Comparison of ENCODE assay signal across 1 cellular context in the genomic region with DNA sequence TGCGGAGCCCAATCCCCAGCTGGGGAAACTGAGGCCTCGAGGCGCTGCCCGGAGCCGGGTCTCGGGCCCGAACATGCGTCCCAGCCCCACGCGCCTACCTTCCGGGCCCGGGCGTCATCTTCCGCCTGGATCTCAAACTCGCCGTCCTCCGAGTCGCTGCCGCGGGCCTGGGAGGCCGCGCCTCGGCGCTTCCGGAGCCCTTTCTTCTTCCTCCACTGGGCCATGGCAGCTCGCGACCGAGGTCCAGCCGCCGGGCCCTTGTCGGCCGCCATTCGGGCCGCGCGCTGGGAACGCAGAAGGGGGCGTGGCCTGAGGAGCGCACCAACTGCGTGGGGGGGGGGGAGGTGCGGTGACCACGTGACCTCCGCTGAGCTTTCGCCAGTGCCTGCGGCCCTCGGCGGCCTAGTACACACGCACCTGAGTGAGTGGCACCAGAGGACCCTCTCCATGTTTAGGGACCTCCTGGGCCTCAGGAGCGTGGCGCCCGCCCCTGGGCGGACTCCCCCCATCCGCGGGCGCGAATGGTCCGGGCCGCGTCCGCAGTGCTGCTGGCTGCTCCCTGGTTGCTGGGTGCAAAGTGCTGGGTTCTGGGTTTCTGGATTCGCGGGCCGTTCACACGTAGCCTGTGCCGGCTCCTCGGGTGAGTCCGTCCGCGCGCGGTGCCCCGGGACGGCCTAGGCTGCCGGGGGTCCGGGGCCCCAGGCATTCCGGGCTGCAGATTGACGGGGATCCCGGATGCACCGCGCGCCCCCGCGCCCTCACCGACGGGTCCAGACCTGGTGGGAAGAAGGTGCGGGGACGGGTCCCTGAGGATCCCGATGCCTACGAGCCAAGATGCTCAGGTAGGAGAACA.
TF ChIP-seq lines count a peak whose summit lies in the region.

A gene with protein sequence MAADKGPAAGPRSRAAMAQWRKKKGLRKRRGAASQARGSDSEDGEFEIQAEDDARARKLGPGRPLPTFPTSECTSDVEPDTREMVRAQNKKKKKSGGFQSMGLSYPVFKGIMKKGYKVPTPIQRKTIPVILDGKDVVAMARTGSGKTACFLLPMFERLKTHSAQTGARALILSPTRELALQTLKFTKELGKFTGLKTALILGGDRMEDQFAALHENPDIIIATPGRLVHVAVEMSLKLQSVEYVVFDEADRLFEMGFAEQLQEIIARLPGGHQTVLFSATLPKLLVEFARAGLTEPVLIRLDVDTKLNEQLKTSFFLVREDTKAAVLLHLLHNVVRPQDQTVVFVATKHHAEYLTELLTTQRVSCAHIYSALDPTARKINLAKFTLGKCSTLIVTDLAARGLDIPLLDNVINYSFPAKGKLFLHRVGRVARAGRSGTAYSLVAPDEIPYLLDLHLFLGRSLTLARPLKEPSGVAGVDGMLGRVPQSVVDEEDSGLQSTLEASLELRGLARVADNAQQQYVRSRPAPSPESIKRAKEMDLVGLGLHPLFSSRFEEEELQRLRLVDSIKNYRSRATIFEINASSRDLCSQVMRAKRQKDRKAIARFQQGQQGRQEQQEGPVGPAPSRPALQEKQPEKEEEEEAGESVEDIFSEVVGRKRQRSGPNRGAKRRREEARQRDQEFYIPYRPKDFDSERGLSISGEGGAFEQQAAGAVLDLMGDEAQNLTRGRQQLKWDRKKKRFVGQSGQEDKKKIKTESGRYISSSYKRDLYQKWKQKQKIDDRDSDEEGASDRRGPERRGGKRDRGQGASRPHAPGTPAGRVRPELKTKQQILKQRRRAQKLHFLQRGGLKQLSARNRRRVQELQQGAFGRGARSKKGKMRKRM (minus strand): TSS at position 299 of the 853 bp plus-strand sequence. CDS start 27 bp downstream, at position 272.
A gene with protein sequence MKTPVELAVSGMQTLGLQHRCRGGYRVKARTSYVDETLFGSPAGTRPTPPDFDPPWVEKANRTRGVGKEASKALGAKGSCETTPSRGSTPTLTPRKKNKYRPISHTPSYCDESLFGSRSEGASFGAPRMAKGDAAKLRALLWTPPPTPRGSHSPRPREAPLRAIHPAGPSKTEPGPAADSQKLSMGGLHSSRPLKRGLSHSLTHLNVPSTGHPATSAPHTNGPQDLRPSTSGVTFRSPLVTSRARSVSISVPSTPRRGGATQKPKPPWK (plus strand): TSS at position 542 of the 853 bp plus-strand sequence. CDS start 1,026 bp downstream, outside the sequence.

TF ChIP-seq in WTC11, 78 proteins besides CTCF, POLR2A, EP300 and RAD21 (continued from another document and continues in another):
- TF ChIP-seq HMGA2 (CRISPR knock-in tag; IDR thresholded peaks at IDR 0.05) (no peak), NFATC4 (CRISPR knock-in tag; IDR thresholded peaks at IDR 0.05) (no peak), RELA (CRISPR knock-in tag; IDR thresholded peaks at IDR 0.05; ENCODE audit: borderline replicate concordance) (peak; percentile 88; the same call in 1 of the 2 replicates), JUN (CRISPR knock-in tag; IDR thresholded peaks at IDR 0.05) (peak; percentile 77; the same call in 1 of the 2 replicates), ZNF121 (CRISPR knock-in tag; IDR thresholded peaks at IDR 0.05) (no peak), TEAD4 (CRISPR knock-in tag; IDR thresholded peaks at IDR 0.05) (no peak), ZNF219 (CRISPR knock-in tag; IDR thresholded peaks at IDR 0.05; ENCODE audit: borderline replicate concordance) (no peak), MYBL2 (CRISPR knock-in tag; IDR thresholded peaks at IDR 0.05) (no peak), FOXP1 (CRISPR knock-in tag; IDR thresholded peaks at IDR 0.05; ENCODE audit: borderline replicate concordance) (peak; percentile 46), ETV6 (CRISPR knock-in tag; IDR thresholded peaks at IDR 0.05) (peak; percentile 82), NR1H2 (CRISPR knock-in tag; IDR thresholded peaks at IDR 0.05) (no peak), ZBTB21 (CRISPR knock-in tag; IDR thresholded peaks at IDR 0.05; ENCODE audit: borderline replicate concordance) (peak; percentile 81; the same call in 1 of the 2 replicates), JAZF1 (CRISPR knock-in tag; IDR thresholded peaks at IDR 0.05) (no peak), ZNF138 (CRISPR knock-in tag; conservative IDR thresholded peaks at IDR 0.05) (no peak), ZNF671 (CRISPR knock-in tag; IDR thresholded peaks at IDR 0.05) (no peak), EMX1 (CRISPR knock-in tag; IDR thresholded peaks at IDR 0.05) (no peak), SMAD3 (CRISPR knock-in tag; IDR thresholded peaks at IDR 0.05; ENCODE audit: borderline replicate concordance) (peak; percentile 80; the same call in 1 of the 2 replicates), ELF4 (CRISPR knock-in tag; IDR thresholded peaks at IDR 0.05; ENCODE audit: low read depth) (no peak), TEAD1 (CRISPR knock-in tag; IDR thresholded peaks at IDR 0.05) (peak; percentile 86; the same call in 1 of the 2 replicates), SP1 (CRISPR knock-in tag; conservative IDR thresholded peaks at IDR 0.05) (peak; percentile 96), SMAD4 (CRISPR knock-in tag; IDR thresholded peaks at IDR 0.05) (0 out of 2 replicates have a peak, but pooled peaks have one; percentile 75), FOXK1 (CRISPR knock-in tag; IDR thresholded peaks at IDR 0.05) (peak; percentile 51; the same call in 1 of the 2 replicates), ZNF317 (CRISPR knock-in tag; IDR thresholded peaks at IDR 0.05; ENCODE audit: borderline replicate concordance, low read depth) (peak; percentile 49; the same call in 1 of the 2 replicates), NR3C1 (CRISPR knock-in tag; conservative IDR thresholded peaks at IDR 0.05; ENCODE audit: low read depth) (no peak)
- TF ChIP-seq, protein P1, sequence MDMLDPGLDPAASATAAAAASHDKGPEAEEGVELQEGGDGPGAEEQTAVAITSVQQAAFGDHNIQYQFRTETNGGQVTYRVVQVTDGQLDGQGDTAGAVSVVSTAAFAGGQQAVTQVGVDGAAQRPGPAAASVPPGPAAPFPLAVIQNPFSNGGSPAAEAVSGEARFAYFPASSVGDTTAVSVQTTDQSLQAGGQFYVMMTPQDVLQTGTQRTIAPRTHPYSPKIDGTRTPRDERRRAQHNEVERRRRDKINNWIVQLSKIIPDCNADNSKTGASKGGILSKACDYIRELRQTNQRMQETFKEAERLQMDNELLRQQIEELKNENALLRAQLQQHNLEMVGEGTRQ (CRISPR knock-in tag; IDR thresholded peaks at IDR 0.05): peak; percentile 98
- TF ChIP-seq, protein P2, sequence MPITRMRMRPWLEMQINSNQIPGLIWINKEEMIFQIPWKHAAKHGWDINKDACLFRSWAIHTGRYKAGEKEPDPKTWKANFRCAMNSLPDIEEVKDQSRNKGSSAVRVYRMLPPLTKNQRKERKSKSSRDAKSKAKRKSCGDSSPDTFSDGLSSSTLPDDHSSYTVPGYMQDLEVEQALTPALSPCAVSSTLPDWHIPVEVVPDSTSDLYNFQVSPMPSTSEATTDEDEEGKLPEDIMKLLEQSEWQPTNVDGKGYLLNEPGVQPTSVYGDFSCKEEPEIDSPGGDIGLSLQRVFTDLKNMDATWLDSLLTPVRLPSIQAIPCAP (CRISPR knock-in tag; IDR thresholded peaks at IDR 0.05): 0 out of 2 replicates have a peak, but pooled peaks have one; percentile 41
- TF ChIP-seq, protein P3, sequence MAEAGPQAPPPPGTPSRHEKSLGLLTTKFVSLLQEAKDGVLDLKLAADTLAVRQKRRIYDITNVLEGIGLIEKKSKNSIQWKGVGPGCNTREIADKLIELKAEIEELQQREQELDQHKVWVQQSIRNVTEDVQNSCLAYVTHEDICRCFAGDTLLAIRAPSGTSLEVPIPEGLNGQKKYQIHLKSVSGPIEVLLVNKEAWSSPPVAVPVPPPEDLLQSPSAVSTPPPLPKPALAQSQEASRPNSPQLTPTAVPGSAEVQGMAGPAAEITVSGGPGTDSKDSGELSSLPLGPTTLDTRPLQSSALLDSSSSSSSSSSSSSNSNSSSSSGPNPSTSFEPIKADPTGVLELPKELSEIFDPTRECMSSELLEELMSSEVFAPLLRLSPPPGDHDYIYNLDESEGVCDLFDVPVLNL (CRISPR knock-in tag; IDR thresholded peaks at IDR 0.05; ENCODE audit: borderline replicate concordance, low read depth): no peak; the same call in 1 of the 2 replicates
- TF ChIP-seq, protein P4, sequence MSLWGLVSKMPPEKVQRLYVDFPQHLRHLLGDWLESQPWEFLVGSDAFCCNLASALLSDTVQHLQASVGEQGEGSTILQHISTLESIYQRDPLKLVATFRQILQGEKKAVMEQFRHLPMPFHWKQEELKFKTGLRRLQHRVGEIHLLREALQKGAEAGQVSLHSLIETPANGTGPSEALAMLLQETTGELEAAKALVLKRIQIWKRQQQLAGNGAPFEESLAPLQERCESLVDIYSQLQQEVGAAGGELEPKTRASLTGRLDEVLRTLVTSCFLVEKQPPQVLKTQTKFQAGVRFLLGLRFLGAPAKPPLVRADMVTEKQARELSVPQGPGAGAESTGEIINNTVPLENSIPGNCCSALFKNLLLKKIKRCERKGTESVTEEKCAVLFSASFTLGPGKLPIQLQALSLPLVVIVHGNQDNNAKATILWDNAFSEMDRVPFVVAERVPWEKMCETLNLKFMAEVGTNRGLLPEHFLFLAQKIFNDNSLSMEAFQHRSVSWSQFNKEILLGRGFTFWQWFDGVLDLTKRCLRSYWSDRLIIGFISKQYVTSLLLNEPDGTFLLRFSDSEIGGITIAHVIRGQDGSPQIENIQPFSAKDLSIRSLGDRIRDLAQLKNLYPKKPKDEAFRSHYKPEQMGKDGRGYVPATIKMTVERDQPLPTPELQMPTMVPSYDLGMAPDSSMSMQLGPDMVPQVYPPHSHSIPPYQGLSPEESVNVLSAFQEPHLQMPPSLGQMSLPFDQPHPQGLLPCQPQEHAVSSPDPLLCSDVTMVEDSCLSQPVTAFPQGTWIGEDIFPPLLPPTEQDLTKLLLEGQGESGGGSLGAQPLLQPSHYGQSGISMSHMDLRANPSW (CRISPR knock-in tag; conservative IDR thresholded peaks at IDR 0.05; ENCODE audit: low read depth): no peak
- TF ChIP-seq, protein P5, sequence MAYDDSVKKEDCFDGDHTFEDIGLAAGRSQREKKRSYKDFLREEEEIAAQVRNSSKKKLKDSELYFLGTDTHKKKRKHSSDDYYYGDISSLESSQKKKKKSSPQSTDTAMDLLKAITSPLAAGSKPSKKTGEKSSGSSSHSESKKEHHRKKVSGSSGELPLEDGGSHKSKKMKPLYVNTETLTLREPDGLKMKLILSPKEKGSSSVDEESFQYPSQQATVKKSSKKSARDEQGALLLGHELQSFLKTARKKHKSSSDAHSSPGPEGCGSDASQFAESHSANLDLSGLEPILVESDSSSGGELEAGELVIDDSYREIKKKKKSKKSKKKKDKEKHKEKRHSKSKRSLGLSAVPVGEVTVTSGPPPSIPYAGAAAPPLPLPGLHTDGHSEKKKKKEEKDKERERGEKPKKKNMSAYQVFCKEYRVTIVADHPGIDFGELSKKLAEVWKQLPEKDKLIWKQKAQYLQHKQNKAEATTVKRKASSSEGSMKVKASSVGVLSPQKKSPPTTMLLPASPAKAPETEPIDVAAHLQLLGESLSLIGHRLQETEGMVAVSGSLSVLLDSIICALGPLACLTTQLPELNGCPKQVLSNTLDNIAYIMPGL (CRISPR knock-in tag; IDR thresholded peaks at IDR 0.05): peak; percentile 83
- TF ChIP-seq, protein P6, sequence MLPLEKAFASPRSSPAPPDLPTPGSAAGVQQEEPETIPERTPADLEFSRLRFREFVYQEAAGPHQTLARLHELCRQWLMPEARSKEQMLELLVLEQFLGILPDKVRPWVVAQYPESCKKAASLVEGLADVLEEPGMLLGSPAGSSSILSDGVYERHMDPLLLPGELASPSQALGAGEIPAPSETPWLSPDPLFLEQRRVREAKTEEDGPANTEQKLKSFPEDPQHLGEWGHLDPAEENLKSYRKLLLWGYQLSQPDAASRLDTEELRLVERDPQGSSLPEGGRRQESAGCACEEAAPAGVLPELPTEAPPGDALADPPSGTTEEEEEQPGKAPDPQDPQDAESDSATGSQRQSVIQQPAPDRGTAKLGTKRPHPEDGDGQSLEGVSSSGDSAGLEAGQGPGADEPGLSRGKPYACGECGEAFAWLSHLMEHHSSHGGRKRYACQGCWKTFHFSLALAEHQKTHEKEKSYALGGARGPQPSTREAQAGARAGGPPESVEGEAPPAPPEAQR (CRISPR knock-in tag; IDR thresholded peaks at IDR 0.05): no peak
- TF ChIP-seq, protein P7, sequence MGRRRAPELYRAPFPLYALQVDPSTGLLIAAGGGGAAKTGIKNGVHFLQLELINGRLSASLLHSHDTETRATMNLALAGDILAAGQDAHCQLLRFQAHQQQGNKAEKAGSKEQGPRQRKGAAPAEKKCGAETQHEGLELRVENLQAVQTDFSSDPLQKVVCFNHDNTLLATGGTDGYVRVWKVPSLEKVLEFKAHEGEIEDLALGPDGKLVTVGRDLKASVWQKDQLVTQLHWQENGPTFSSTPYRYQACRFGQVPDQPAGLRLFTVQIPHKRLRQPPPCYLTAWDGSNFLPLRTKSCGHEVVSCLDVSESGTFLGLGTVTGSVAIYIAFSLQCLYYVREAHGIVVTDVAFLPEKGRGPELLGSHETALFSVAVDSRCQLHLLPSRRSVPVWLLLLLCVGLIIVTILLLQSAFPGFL (CRISPR knock-in tag; IDR thresholded peaks at IDR 0.05; ENCODE audit: borderline replicate concordance): peak; percentile 72; the same call in 1 of the 2 replicates
- TF ChIP-seq, protein P8, sequence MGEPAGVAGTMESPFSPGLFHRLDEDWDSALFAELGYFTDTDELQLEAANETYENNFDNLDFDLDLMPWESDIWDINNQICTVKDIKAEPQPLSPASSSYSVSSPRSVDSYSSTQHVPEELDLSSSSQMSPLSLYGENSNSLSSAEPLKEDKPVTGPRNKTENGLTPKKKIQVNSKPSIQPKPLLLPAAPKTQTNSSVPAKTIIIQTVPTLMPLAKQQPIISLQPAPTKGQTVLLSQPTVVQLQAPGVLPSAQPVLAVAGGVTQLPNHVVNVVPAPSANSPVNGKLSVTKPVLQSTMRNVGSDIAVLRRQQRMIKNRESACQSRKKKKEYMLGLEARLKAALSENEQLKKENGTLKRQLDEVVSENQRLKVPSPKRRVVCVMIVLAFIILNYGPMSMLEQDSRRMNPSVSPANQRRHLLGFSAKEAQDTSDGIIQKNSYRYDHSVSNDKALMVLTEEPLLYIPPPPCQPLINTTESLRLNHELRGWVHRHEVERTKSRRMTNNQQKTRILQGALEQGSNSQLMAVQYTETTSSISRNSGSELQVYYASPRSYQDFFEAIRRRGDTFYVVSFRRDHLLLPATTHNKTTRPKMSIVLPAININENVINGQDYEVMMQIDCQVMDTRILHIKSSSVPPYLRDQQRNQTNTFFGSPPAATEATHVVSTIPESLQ (CRISPR knock-in tag; IDR thresholded peaks at IDR 0.05): no peak
- TF ChIP-seq, protein P9, sequence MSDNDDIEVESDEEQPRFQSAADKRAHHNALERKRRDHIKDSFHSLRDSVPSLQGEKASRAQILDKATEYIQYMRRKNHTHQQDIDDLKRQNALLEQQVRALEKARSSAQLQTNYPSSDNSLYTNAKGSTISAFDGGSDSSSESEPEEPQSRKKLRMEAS (CRISPR knock-in tag; IDR thresholded peaks at IDR 0.05): peak; percentile 96
- TF ChIP-seq, protein P10, sequence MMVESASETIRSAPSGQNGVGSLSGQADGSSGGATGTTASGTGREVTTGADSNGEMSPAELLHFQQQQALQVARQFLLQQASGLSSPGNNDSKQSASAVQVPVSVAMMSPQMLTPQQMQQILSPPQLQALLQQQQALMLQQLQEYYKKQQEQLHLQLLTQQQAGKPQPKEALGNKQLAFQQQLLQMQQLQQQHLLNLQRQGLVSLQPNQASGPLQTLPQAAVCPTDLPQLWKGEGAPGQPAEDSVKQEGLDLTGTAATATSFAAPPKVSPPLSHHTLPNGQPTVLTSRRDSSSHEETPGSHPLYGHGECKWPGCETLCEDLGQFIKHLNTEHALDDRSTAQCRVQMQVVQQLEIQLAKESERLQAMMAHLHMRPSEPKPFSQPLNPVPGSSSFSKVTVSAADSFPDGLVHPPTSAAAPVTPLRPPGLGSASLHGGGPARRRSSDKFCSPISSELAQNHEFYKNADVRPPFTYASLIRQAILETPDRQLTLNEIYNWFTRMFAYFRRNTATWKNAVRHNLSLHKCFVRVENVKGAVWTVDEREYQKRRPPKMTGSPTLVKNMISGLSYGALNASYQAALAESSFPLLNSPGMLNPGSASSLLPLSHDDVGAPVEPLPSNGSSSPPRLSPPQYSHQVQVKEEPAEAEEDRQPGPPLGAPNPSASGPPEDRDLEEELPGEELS (CRISPR knock-in tag; IDR thresholded peaks at IDR 0.05): 0 out of 2 replicates have a peak, but pooled peaks have one; percentile 74
